1 cellular context compared by ENCODE assay signal in genomic region chr17:39979865-39980401, GRCh38.
TF ChIP-seq lines count a peak whose summit lies in the region.

No MANE protein-coding gene starts in this region.

TF ChIP-seq in K562, 482 proteins besides CTCF, POLR2A, EP300 and RAD21 (continued from another document and continues in another):
- TF ChIP-seq ZNF609 (CRISPR knock-in tag; IDR thresholded peaks at IDR 0.05; ENCODE audit: borderline replicate concordance) (no peak), ZNF174 (CRISPR knock-in tag; IDR thresholded peaks at IDR 0.05) (no peak), ZNF717 (CRISPR knock-in tag; IDR thresholded peaks at IDR 0.05) (no peak), E2F1 (CRISPR knock-in tag; IDR thresholded peaks at IDR 0.05) (no peak; the same call in 1 of the 2 replicates), IRF1 (CRISPR knock-in tag; IDR thresholded peaks at IDR 0.05; ENCODE audit: borderline replicate concordance) (no peak), TRIM25 (IDR thresholded peaks at IDR 0.05; ENCODE audit: borderline replicate concordance) (peak; percentile 51; the same call in 1 of the 2 replicates), ZBED1 (IDR thresholded peaks at IDR 0.05) (no peak), HLTF (IDR thresholded peaks at IDR 0.05) (peak; percentile 50; the same call in 1 of the 2 replicates), ARHGAP35 (IDR thresholded peaks at IDR 0.05; ENCODE audit: partially characterized antibody) (no peak), BDP1 (IDR thresholded peaks at IDR 0.05; ENCODE audit: insufficient read depth, insufficient read length) (no peak), PHB2 (IDR thresholded peaks at IDR 0.05; ENCODE audit: low read depth) (0 out of 2 replicates have a peak, but pooled peaks have one; percentile 22), MAX (CRISPR knock-in tag; IDR thresholded peaks at IDR 0.05) (no peak), KAT7 (CRISPR knock-in tag; IDR thresholded peaks at IDR 0.05; ENCODE audit: borderline replicate concordance) (no peak), KLF10 (CRISPR knock-in tag; IDR thresholded peaks at IDR 0.05) (no peak), DMBX1 (CRISPR knock-in tag; IDR thresholded peaks at IDR 0.05; ENCODE audit: borderline replicate concordance) (no peak), LARP7 (IDR thresholded peaks at IDR 0.05) (peak; percentile 42; the same call in 1 of the 2 replicates), ZNF197 (CRISPR knock-in tag; IDR thresholded peaks at IDR 0.05; ENCODE audit: low read depth) (no peak), SAFB2 (IDR thresholded peaks at IDR 0.05; ENCODE audit: borderline replicate concordance, low read depth, low read length, severe bottlenecking) (no peak), RB1 (IDR thresholded peaks at IDR 0.05; ENCODE audit: low read depth) (no peak), KLF16 (IDR thresholded peaks at IDR 0.05) (peak; percentile 23; the same call in 1 of the 2 replicates), MTF1 (CRISPR knock-in tag; IDR thresholded peaks at IDR 0.05; ENCODE audit: borderline replicate concordance) (no peak), ZNF407 (IDR thresholded peaks at IDR 0.05; ENCODE audit: low read depth) (no peak), MTA2 (IDR thresholded peaks at IDR 0.05; ENCODE audit: low read depth) (peak; percentile 15; the same call in 1 of the 2 replicates), ZNF77 (CRISPR knock-in tag; IDR thresholded peaks at IDR 0.05) (no peak), PRDM10 (IDR thresholded peaks at IDR 0.05; ENCODE audit: partially characterized antibody) (peak; percentile 96), MLLT1 (IDR thresholded peaks at IDR 0.05) (peak; percentile 28 to 55; a peak in 2 of 4 replicates), EGR1 (conservative IDR thresholded peaks at IDR 0.05) (peak; percentile 73), CCAR2 (IDR thresholded peaks at IDR 0.05; ENCODE audit: low read depth, low read length) (no peak), ESRRA (IDR thresholded peaks at IDR 0.05; ENCODE audit: borderline replicate concordance, low read depth) (no peak; the same call in 1 of the 2 replicates), CREB1 (IDR thresholded peaks at IDR 0.05) (no peak; the same call in 1 of the 2 replicates), CREB1 (CRISPR knock-in tag; IDR thresholded peaks at IDR 0.05) (no peak), TOE1 (IDR thresholded peaks at IDR 0.05; ENCODE audit: borderline replicate concordance) (no peak), TOE1 (CRISPR knock-in tag; IDR thresholded peaks at IDR 0.05; ENCODE audit: borderline replicate concordance, low read depth) (no peak), ZNF511 (CRISPR knock-in tag; IDR thresholded peaks at IDR 0.05) (no peak), HMGN3 (IDR thresholded peaks at IDR 0.05; ENCODE audit: borderline replicate concordance, extremely low read depth, insufficient read length, low read depth, low read length) (no peak)
